Comparison of ENCODE assay signal across 8 cellular contexts in the genomic region with DNA sequence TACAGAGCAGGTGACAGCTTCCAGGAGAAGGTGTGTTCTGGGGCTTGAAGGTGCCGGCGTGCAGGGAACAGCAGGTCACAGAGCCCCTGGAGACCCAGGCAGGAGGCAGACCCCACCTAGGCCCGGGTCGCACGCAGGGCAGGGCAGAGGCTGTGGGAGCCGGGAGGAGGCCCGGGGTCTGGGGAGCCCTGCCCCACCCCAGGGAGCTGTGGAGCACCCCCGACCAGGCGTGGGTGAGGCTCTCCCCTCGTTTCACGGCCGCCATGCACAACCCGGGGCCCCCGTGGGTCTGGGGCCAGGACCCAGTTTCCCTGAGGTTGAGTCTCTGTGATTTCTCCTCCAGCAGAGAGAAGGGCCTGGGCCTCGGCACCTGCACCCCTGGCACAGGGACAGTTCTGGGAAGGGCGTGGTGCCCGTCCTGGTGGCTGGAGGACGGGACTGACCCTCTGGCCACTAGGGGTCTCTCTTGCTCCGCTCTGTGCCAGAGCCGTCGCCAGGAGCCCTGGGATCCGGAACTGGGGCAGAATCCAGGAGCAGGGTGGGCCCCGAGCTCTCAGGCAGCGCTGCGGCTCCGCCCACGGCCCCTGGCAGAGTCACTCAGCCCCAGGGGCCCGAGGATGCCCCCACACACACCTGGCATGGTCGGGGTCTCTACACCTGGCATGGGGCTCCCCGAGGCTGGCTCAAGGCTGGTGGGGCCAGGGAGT.
DNase-seq lines count a peak whose midpoint lies in the region; ATAC-seq lines count a peak whose summit lies in the region.

No MANE protein-coding gene starts in this region.

- ATAC-seq in GM18873 (IDR thresholded peaks at IDR 0.05; ENCODE audit: low FRiP score, unreplicated experiment) (peak; percentile 58), HG03432 (IDR thresholded peaks at IDR 0.05; ENCODE audit: unreplicated experiment) (peak; percentile 69)

- peak; percentile 96 for DNase-seq in AG20443 (ENCODE audit: low spot score)
- DNase-seq in NCI-H526 (lab: John Stamatoyannopoulos, UW) = peak; percentile 40 to 93
- DNase-seq in activated CD4-positive, alpha-beta T cell treated with anti-CD3 and anti-CD28 coated beads, Interleukin-2, amount 50 U/mL, for 24 hours (ENCODE audit: low read depth in 1 of 2, low spot score in 1 of 2) = peak; percentile 54 to 59
- peak; percentile 42 to 74 for DNase-seq in dermis microvascular lymphatic vessel endothelial cell (ENCODE audit: low read depth in 2 of 2)
- peak; percentile 82 for DNase-seq in medulla oblongata (ENCODE audit: extremely low spot score)
- peak; percentile 46 for DNase-seq in stimulated activated CD8-positive, alpha-beta memory T cell treated with anti-CD3 and anti-CD28 coated beads, Interleukin-15, amount 100 ng/mL, for 1 hour (ENCODE audit: low read depth)

Comparison
In these comparisons a context has a peak if more than half of its experiments do, and no peak if none do; other contexts are left out.
1. Peak in every context shown above with its lines: DNase-seq and ATAC-seq.
2. DNase-seq: peak in every context shown above with its lines; median percentile 96 in AG20443; 82 in medulla oblongata; 66 in NCI-H526; 58 in dermis microvascular lymphatic vessel endothelial cell; 56 in activated CD4-positive, alpha-beta T cell treated with anti-CD3 and anti-CD28 coated beads, Interleukin-2, amount 50 U/mL, for 24 hours; 46 in stimulated activated CD8-positive, alpha-beta memory T cell treated with anti-CD3 and anti-CD28 coated beads, Interleukin-15, amount 100 ng/mL, for 1 hour.